10 cellular contexts compared by ENCODE assay signal in the genomic region with DNA sequence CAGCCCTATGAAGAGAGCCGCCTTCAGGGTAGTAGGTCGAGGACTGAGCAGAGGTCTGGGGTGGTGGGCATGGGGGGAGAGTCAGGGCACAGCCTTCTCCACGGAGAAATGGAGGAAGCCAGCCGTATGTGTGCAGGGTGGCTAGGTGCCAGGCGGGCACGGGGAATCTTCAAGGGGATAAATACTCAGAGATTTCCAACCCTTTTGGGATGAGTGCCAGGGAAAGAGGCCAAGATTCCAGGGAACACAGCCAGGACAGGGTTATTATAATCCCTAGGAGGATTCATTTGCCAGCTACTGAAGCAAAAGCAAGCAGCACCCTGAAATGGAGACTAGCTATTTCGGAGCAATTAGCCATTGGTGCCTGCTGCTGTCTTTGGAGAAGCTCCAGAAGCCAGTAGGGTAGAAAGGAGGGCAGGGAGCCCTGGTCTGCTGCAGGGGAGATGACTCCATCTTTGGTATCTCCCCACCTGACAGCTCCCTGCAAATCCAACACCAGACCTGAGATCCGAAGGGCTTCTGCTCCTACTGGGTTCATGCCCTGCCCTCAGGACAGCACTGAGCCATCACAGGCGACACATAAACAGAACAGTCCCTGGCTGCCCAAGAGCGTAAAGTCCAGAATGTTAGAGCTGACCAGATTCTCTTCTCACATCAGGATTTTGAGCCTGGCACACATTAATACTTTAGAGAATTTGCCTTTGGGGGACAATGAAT.
A peak's percentile ranks its signal among the peaks of the same experiment; 100 is the strongest.
DNase-seq lines count a peak whose midpoint lies in the region; ATAC-seq and TF ChIP-seq lines count a peak whose summit lies in the region.
"Had no signal": no experiment of that assay in that cellular context is flagged by ENCODE, and none has a peak within 500 bp of the region (broad histone marks: within the 10 kb centered on the region; RNA-seq: fewer than 3 reads in every experiment).

No MANE protein-coding gene starts in this region.

- ATAC-seq in GM18511 (IDR thresholded peaks at IDR 0.05; ENCODE audit: unreplicated experiment) (no peak), natural killer cell (no peak)
- ATAC-seq: activated naive CD4-positive, alpha-beta T cell treated with anti-CD3 and anti-CD28 coated beads, Interleukin-2, amount 50 U/mL, for 72 hours had no signal

- H3K27ac Mint-ChIP-seq in natural killer cell, result no peak overlapping the region
- H3K27ac Mint-ChIP-seq: activated naive CD4-positive, alpha-beta T cell treated with anti-CD3 and anti-CD28 coated beads, Interleukin-2, amount 50 U/mL, for 72 hours had no signal

- no peaks in the 10 kb centered on the region for H3K79me2 ChIP-seq in parathyroid adenoma

- H3K4me1 ChIP-seq in parathyroid adenoma, result peaks cover 28% of the 10 kb centered on the region

- H3K27ac ChIP-seq in parathyroid adenoma, result peak overlapping the region; percentile 32

- H3K9me3 Mint-ChIP-seq in natural killer cell, result no peaks in the 10 kb centered on the region
- H3K9me3 Mint-ChIP-seq: activated naive CD4-positive, alpha-beta T cell treated with anti-CD3 and anti-CD28 coated beads, Interleukin-2, amount 50 U/mL, for 72 hours had no signal

- intact Hi-C loops in natural killer cell (cut with micrococcal nuclease), result no loop called here

- no peak for TF ChIP-seq CTCF in parathyroid adenoma (IDR thresholded peaks at IDR 0.05)
- TF ChIP-seq CTCF in natural killer cell (IDR thresholded peaks at IDR 0.05), result no peak

- no peaks in the 10 kb centered on the region for H3K9me3 ChIP-seq in parathyroid adenoma (ENCODE audit: control insufficient read depth, low read length)

- no peaks in the 10 kb centered on the region for H3K27me3 Mint-ChIP-seq in natural killer cell (ENCODE audit: low read depth in 2 of 2)

- H3K9ac ChIP-seq in parathyroid adenoma, result no peak overlapping the region

- no peaks in the 10 kb centered on the region for H3K4me1 Mint-ChIP-seq in natural killer cell

- peak overlapping the region; percentile 64 for H2AFZ ChIP-seq in parathyroid adenoma

- H3K36me3 ChIP-seq in parathyroid adenoma (ENCODE audit: control insufficient read depth, insufficient read depth, low read length), result no peaks in the 10 kb centered on the region

- DNase-seq in GM04503 (ENCODE audit: low read depth), result peak; percentile 4
- DNase-seq in NCI-H524 (lab: John Stamatoyannopoulos, UW), result peak; percentile 78 to 94
- DNase-seq in fibroblast of peridontal ligament (ENCODE audit: extremely low read depth), result peak; percentile 18
- no peak for DNase-seq in natural killer cell
- DNase-seq in activated T-cell treated with anti-CD3 and anti-CD28 coated beads, Interleukin-2, amount 50 U/mL, for 48 hours, result no peak
- DNase-seq in SKM-1 (lab: John Stamatoyannopoulos, UW; ENCODE audit: unreplicated experiment), result no peak
- DNase-seq: NCI-H2107 had no signal

- no peaks in the 10 kb centered on the region for H3K36me3 Mint-ChIP-seq in natural killer cell
- H3K36me3 Mint-ChIP-seq: activated naive CD4-positive, alpha-beta T cell treated with anti-CD3 and anti-CD28 coated beads, Interleukin-2, amount 50 U/mL, for 72 hours had no signal

- H3K27me3 ChIP-seq in parathyroid adenoma (ENCODE audit: control insufficient read depth, insufficient read depth, low read length), result no peaks in the 10 kb centered on the region

- H3K4me3 ChIP-seq in parathyroid adenoma (ENCODE audit: low read depth, low read length), result no peak overlapping the region

- H3K4me2 ChIP-seq in parathyroid adenoma (ENCODE audit: low read length), result peak overlapping the region; percentile 42

- no peak overlapping the region for H3K4me3 Mint-ChIP-seq in natural killer cell

Comparison
In these comparisons a context has a peak if more than half of its experiments do, and no peak if none do; other contexts are left out.
1. DNase-seq: peak in GM04503 (single experiment), NCI-H524 (2 of 2) and fibroblast of peridontal ligament (single experiment); none in natural killer cell (single experiment), activated T-cell treated with anti-CD3 and anti-CD28 coated beads, Interleukin-2, amount 50 U/mL, for 48 hours (0 of 2) and SKM-1 (single experiment).